In genomic region chr12:65728348-65728912, GRCh38 we compare ENCODE assay signal across 2 cellular contexts.
TF ChIP-seq lines count a peak whose summit lies in the region.

No MANE protein-coding gene starts in this region.

TF ChIP-seq in SK-N-SH, 30 proteins besides CTCF, POLR2A, EP300 and RAD21 (continued from another document):
- TF ChIP-seq MEF2A (IDR thresholded peaks at IDR 0.05; ENCODE audit: borderline replicate concordance, low read depth) (no peak), REST (IDR thresholded peaks at IDR 0.05; ENCODE audit: low read depth, low read length) (no peak), EZH2phosphoT487 (IDR thresholded peaks at IDR 0.05; ENCODE audit: borderline replicate concordance, low read depth) (no peak), USF1 (IDR thresholded peaks at IDR 0.05; ENCODE audit: borderline replicate concordance, low read depth) (no peak), TAF1 (IDR thresholded peaks at IDR 0.05; ENCODE audit: borderline replicate concordance, low read depth, low read length) (no peak), TCF12 (IDR thresholded peaks at IDR 0.05) (no peak), YY1 (IDR thresholded peaks at IDR 0.05; ENCODE audit: low read depth) (no peak), FOXJ3 (CRISPR knock-in tag; IDR thresholded peaks at IDR 0.05) (no peak), SIN3A (IDR thresholded peaks at IDR 0.05; ENCODE audit: borderline replicate concordance, low read depth, low read length) (no peak), SMC3 (IDR thresholded peaks at IDR 0.05; ENCODE audit: low read depth, low read length) (no peak), ZBTB33 (IDR thresholded peaks at IDR 0.05; ENCODE audit: borderline replicate concordance, low read depth) (no peak)

TF ChIP-seq in SK-N-SH treated with all-trans-retinoic acid at 6 μM for 48 hours, 23 proteins besides CTCF, POLR2A, EP300 and RAD21 (continued from another document):
- no peak for TF ChIP-seq CSRNP3 (CRISPR knock-in tag; IDR thresholded peaks at IDR 0.05)
- no peak for TF ChIP-seq PATZ1 (CRISPR knock-in tag; IDR thresholded peaks at IDR 0.05; ENCODE audit: borderline replicate concordance)
- no peak for TF ChIP-seq BACH2 (CRISPR knock-in tag; IDR thresholded peaks at IDR 0.05; ENCODE audit: borderline replicate concordance)
- TF ChIP-seq ZC3H10 (CRISPR knock-in tag; IDR thresholded peaks at IDR 0.05): no peak
- no peak for TF ChIP-seq ARNTL (CRISPR knock-in tag; IDR thresholded peaks at IDR 0.05; ENCODE audit: borderline replicate concordance, low read depth)
- TF ChIP-seq CSDC2 (CRISPR knock-in tag; IDR thresholded peaks at IDR 0.05): no peak
- TF ChIP-seq ISL1 (CRISPR knock-in tag; IDR thresholded peaks at IDR 0.05): no peak
- TF ChIP-seq SNAI2 (CRISPR knock-in tag; IDR thresholded peaks at IDR 0.05): no peak
- no peak for TF ChIP-seq ZFP30 (CRISPR knock-in tag; IDR thresholded peaks at IDR 0.05)
- TF ChIP-seq GLIS3 (CRISPR knock-in tag; IDR thresholded peaks at IDR 0.05): no peak
- TF ChIP-seq ESRRG (CRISPR knock-in tag; IDR thresholded peaks at IDR 0.05): no peak
- TF ChIP-seq CREB5 (CRISPR knock-in tag; IDR thresholded peaks at IDR 0.05; ENCODE audit: low read depth): no peak
- TF ChIP-seq TOX (CRISPR knock-in tag; IDR thresholded peaks at IDR 0.05; ENCODE audit: borderline replicate concordance): no peak
